ENCODE assay signal across 19 cellular contexts in genomic region chr6:155252581-155252980, GRCh38. TPM values are rescaled to one million over a fixed set of nuclear protein-coding genes. Genes with fewer than 3 reads are reported as not detected.
"Had no signal": no experiment of that assay in that cellular context is flagged by ENCODE, and none has a peak within 500 bp of the region (broad histone marks: within the 10 kb centered on the region; RNA-seq: fewer than 3 reads in every experiment).

No MANE protein-coding gene starts in this region.

- H3K9me3 ChIP-seq: esophagus squamous epithelium, left lung, spleen had no signal

- H3K4me3 Mint-ChIP-seq: activated CD4-positive, alpha-beta T cell treated with anti-CD3 and anti-CD28 coated beads, Interleukin-2, amount 10 ng/mL, durations not matched to agents 24 days and 14 days; activated CD8-positive, alpha-beta T cell treated with anti-CD3 and anti-CD28 coated beads, Interleukin-2, amount 10 ng/mL, durations not matched to agents 7 days and 5 days; memory B cell; naive thymus-derived CD8-positive, alpha-beta T cell; stimulated activated naive CD8-positive, alpha-beta T cell treated with anti-CD3 and anti-CD28 coated beads, Interleukin-15, amount 100 ng/mL, for 72 hours; T-helper 2 cell treated with Interferon-gamma antibody and Interleukin-4, amounts not matched to agents 5 μg/mL and 100 μg/mL, for 36 hours had no signal

- H3K27me3 ChIP-seq: esophagus squamous epithelium, left lung, spleen had no signal

- H3K9me3 Mint-ChIP-seq: activated CD4-positive, alpha-beta T cell treated with anti-CD3 and anti-CD28 coated beads, Interleukin-2, amount 10 ng/mL, durations not matched to agents 24 days and 14 days; memory B cell; naive thymus-derived CD8-positive, alpha-beta T cell; stimulated activated naive CD8-positive, alpha-beta T cell treated with anti-CD3 and anti-CD28 coated beads, Interleukin-15, amount 100 ng/mL, for 72 hours; T-helper 2 cell treated with Interferon-gamma antibody and Interleukin-4, amounts not matched to agents 5 μg/mL and 100 μg/mL, for 36 hours had no signal

- H3K27ac ChIP-seq: cardiac muscle cell, esophagus squamous epithelium, spleen had no signal

- ATAC-seq: activated CD8-positive, alpha-beta T cell treated with anti-CD3 and anti-CD28 coated beads, Interleukin-2, amount 10 ng/mL, durations not matched to agents 7 days and 5 days; naive thymus-derived CD8-positive, alpha-beta T cell; right cardiac atrium; stimulated activated naive CD8-positive, alpha-beta T cell treated with anti-CD3 and anti-CD28 coated beads, Interleukin-15, amount 100 ng/mL, for 72 hours had no signal

- H3K27me3 Mint-ChIP-seq: activated CD4-positive, alpha-beta T cell treated with anti-CD3 and anti-CD28 coated beads, Interleukin-2, amount 10 ng/mL, durations not matched to agents 24 days and 14 days; memory B cell; naive thymus-derived CD8-positive, alpha-beta T cell; stimulated activated naive CD8-positive, alpha-beta T cell treated with anti-CD3 and anti-CD28 coated beads, Interleukin-15, amount 100 ng/mL, for 72 hours had no signal

- H3K27ac Mint-ChIP-seq: activated CD4-positive, alpha-beta T cell treated with anti-CD3 and anti-CD28 coated beads, Interleukin-2, amount 10 ng/mL, durations not matched to agents 24 days and 14 days; activated CD8-positive, alpha-beta T cell treated with anti-CD3 and anti-CD28 coated beads, Interleukin-2, amount 10 ng/mL, durations not matched to agents 7 days and 5 days; memory B cell; T-helper 2 cell treated with Interferon-gamma antibody and Interleukin-4, amounts not matched to agents 5 μg/mL and 100 μg/mL, for 36 hours had no signal

- H3K4me1 ChIP-seq: left lung, spleen had no signal

- H3K4me3 ChIP-seq: cardiac muscle cell, esophagus squamous epithelium, left lung, spleen had no signal

- DNase-seq: activated CD4-positive, alpha-beta T cell treated with anti-CD3 and anti-CD28 coated beads, Interleukin-2, amount 10 ng/mL, durations not matched to agents 24 days and 14 days; activated CD4-positive, CD25-positive, alpha-beta regulatory T cell; activated CD8-positive, alpha-beta memory T cell treated with anti-CD3 and anti-CD28 coated beads, Interleukin-2, amount 50 U/mL, for 48 hours; activated CD8-positive, alpha-beta T cell treated with anti-CD3 and anti-CD28 coated beads, Interleukin-2, amount 10 ng/mL, durations not matched to agents 7 days and 5 days; activated naive CD4-positive, alpha-beta T cell treated with Interleukin-2 at 50 U/mL for 16 hours; esophagus squamous epithelium; naive thymus-derived CD8-positive, alpha-beta T cell; right cardiac atrium; spleen; stimulated activated naive CD8-positive, alpha-beta T cell treated with anti-CD3 and anti-CD28 coated beads, Interleukin-15, amount 100 ng/mL, for 72 hours had no signal

RNA-seq across cellular contexts. Expression of gene CLDN20, which starts 11.2 kb away (rescaled TPM):
- total RNA-seq: activated CD4-positive, alpha-beta T cell treated with anti-CD3 and anti-CD28 coated beads, Interleukin-2, amount 10 ng/mL, durations not matched to agents 24 days and 14 days; activated CD8-positive, alpha-beta T cell treated with anti-CD3 and anti-CD28 coated beads, Interleukin-2, amount 10 ng/mL, durations not matched to agents 7 days and 5 days; cardiac muscle cell; fibroblast of villous mesenchyme; left lung; naive thymus-derived CD8-positive, alpha-beta T cell; right cardiac atrium; SK-MEL-5; spleen; temporal lobe; ureter had no signal
- polyA plus RNA-seq: adipose tissue; naive thymus-derived CD8-positive, alpha-beta T cell; right cardiac atrium; spleen had no signal
